Comparison of ENCODE assay signal across 8 cellular contexts in the genomic region with DNA sequence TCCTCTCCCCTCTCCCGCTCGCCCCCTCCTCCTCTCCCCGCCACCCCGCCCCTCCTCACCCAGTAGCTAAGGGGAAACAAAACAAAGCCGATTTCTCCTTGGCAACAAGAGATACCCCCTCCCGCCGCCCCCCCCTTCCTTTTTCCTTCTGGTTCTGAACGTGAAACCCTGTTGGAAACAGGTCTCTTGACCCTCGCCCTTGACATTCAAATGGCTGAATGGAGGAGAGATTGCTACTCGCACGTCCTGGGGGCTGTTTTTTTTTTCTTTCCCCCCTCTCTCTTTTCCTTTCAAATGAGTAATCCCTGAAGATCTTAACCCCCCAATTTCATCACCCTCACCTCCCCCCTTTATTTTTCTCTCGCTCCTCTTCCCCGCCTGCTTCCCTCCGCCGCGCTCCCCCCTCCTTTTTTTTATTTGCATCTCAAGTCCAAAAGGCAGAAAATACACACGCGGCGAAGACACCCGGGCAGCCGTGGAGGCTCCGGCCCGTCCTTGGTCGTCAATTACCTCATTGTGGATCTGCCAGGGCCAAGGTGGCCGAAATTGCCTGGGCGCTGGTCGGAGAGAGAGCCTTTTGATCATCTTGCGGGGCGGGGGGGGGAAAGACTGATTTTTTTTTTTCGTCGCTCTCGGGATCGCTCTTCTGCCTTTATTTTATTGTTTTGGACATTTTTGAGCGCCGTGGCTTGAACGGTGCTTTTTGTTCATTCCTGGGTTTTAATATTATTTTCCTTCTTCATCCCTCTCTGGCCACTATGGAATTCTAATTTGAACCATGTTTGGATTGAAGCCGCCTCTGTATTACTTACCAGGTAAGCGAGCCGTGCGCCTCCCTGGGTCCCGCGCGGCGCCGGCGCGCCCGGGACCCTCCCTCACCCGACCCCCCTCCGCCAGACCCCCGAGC. TPM values are rescaled to one million over a fixed set of nuclear protein-coding genes. Genes with fewer than 3 reads are reported as not detected.
DNase-seq lines count a peak whose midpoint lies in the region; ATAC-seq and TF ChIP-seq lines count a peak whose summit lies in the region.

No MANE protein-coding gene starts in this region.

- no peaks in the 10 kb centered on the region for H3K27me3 Mint-ChIP-seq in activated T-helper 2 cell treated with anti-CD3 and anti-CD28 coated beads, Interferon-gamma antibody, Interleukin-2, Interleukin-4, amounts not matched to agents 10 μg/mL and 5 μg/mL and 100 μg/mL, durations not matched to agents 14 hours and 24 hours and 36 hours (ENCODE audit: low read depth)

- peak overlapping the region; percentile 95 for H3K4me3 Mint-ChIP-seq in activated T-helper 2 cell treated with anti-CD3 and anti-CD28 coated beads, Interferon-gamma antibody, Interleukin-2, Interleukin-4, amounts not matched to agents 10 μg/mL and 5 μg/mL and 100 μg/mL, durations not matched to agents 14 hours and 24 hours and 36 hours (ENCODE audit: low read depth)

- H3K9me3 ChIP-seq in gastrocnemius medialis = no peaks in the 10 kb centered on the region

- no peaks in the 10 kb centered on the region for H3K36me3 ChIP-seq in gastrocnemius medialis

- no peaks in the 10 kb centered on the region for H3K9me3 Mint-ChIP-seq in activated T-helper 2 cell treated with anti-CD3 and anti-CD28 coated beads, Interferon-gamma antibody, Interleukin-2, Interleukin-4, amounts not matched to agents 10 μg/mL and 5 μg/mL and 100 μg/mL, durations not matched to agents 14 hours and 24 hours and 36 hours

- H3K27ac Mint-ChIP-seq in activated T-helper 2 cell treated with anti-CD3 and anti-CD28 coated beads, Interferon-gamma antibody, Interleukin-2, Interleukin-4, amounts not matched to agents 10 μg/mL and 5 μg/mL and 100 μg/mL, durations not matched to agents 14 hours and 24 hours and 36 hours = peak overlapping the region; percentile 98

- peak overlapping the region; percentile 88 to 98 (median 94) for H3K4me3 ChIP-seq in gastrocnemius medialis

- H3K36me3 Mint-ChIP-seq in activated T-helper 2 cell treated with anti-CD3 and anti-CD28 coated beads, Interferon-gamma antibody, Interleukin-2, Interleukin-4, amounts not matched to agents 10 μg/mL and 5 μg/mL and 100 μg/mL, durations not matched to agents 14 hours and 24 hours and 36 hours (ENCODE audit: low read depth) = peaks cover 3% of the 10 kb centered on the region

- DNase-seq in ACHN (peak; percentile 54), NCI-H226 (peak; percentile 47), left cardiac atrium (peak; percentile 66), gastrocnemius medialis (no peak)
- DNase-seq in activated T-helper 2 cell treated with anti-CD3 and anti-CD28 coated beads, Interferon-gamma antibody, Interleukin-2, Interleukin-4, amounts not matched to agents 10 μg/mL and 5 μg/mL and 100 μg/mL, durations not matched to agents 14 hours and 24 hours and 36 hours (ENCODE audit: low spot score) = no peak

- peak overlapping the region; percentile 95 to 96 (median 96) for H3K27ac ChIP-seq in gastrocnemius medialis

- ATAC-seq in left cardiac atrium (peak in 1 of 2 donors; percentile 1), gastrocnemius medialis (no peak), HG03342 (IDR thresholded peaks at IDR 0.05; ENCODE audit: unreplicated experiment) (no peak), GM21737 (IDR thresholded peaks at IDR 0.05; ENCODE audit: unreplicated experiment) (no peak)

- intact Hi-C loops in activated T-helper 2 cell treated with anti-CD3 and anti-CD28 coated beads, Interferon-gamma antibody, Interleukin-2, Interleukin-4, amounts not matched to agents 10 μg/mL and 5 μg/mL and 100 μg/mL, durations not matched to agents 14 hours and 24 hours and 36 hours (cut with micrococcal nuclease) = loop anchor here (1.0 to 10.0 kb wide), 7 partner anchors 8 to 1441 kb away; a partner anchor contains a TSS
- intact Hi-C loops in left cardiac atrium (cut with DNase I) = loop anchor here (5.0 to 10.0 kb wide), 2 partner anchors 49 to 56 kb away; a partner anchor contains a TSS
- intact Hi-C loops in gastrocnemius medialis (cut with DNase I; ENCODE audit: low total_unique reads) = loop anchor here (2.0 to 10.0 kb wide), 3 partner anchors 63 to 271 kb away; no protein-coding TSS in a partner anchor

- H3K4me1 ChIP-seq in gastrocnemius medialis = peaks cover 32 to 38% of the 10 kb centered on the region in 2 donors

- TF ChIP-seq POLR2A in GM10847 (IDR thresholded peaks at IDR 0.05; ENCODE audit: extremely low read depth, insufficient read length) (peak; percentile 42), gastrocnemius medialis (IDR thresholded peaks at IDR 0.05) (no peak)

- peaks cover 37% of the 10 kb centered on the region for H3K4me1 Mint-ChIP-seq in activated T-helper 2 cell treated with anti-CD3 and anti-CD28 coated beads, Interferon-gamma antibody, Interleukin-2, Interleukin-4, amounts not matched to agents 10 μg/mL and 5 μg/mL and 100 μg/mL, durations not matched to agents 14 hours and 24 hours and 36 hours (ENCODE audit: low read depth)

- TF ChIP-seq CTCF in gastrocnemius medialis (IDR thresholded peaks at IDR 0.05 in 4 of 5, conservative IDR thresholded peaks at IDR 0.05 in 1 of 5) = no peak

- H3K27me3 ChIP-seq in gastrocnemius medialis = no peaks in the 10 kb centered on the region

- in situ Hi-C loops in ACHN (cut with HindIII; ENCODE audit: low pct_ligation_motif_present, low pct_unique_long_range_greater_than_20kb, low sequenced_read_pairs) = no loop called here
- in situ Hi-C loops in gastrocnemius medialis (cut with MboI; ENCODE audit: low sequenced_read_pairs in 4 of 4) = no loop called here

RNA-seq across cellular contexts. Expression of a gene that starts 57.3 kb away (rescaled TPM):
- total RNA-seq in activated T-helper 2 cell treated with anti-CD3 and anti-CD28 coated beads, Interferon-gamma antibody, Interleukin-2, Interleukin-4, amounts not matched to agents 10 μg/mL and 5 μg/mL and 100 μg/mL, durations not matched to agents 14 hours and 24 hours and 36 hours = 37.2 and 39.4 TPM in 2 replicates
- total RNA-seq in left cardiac atrium = 10 to 100 TPM; 54.6 to 60.6 TPM
- 10 to 100 TPM; 45.1 to 89.3 (median 71.3) TPM for total RNA-seq in gastrocnemius medialis

Comparison
In these comparisons a context has a peak if more than half of its experiments do, and no peak if none do; other contexts are left out.
1. DNase-seq: peak in ACHN (single experiment), NCI-H226 (single experiment) and left cardiac atrium (single experiment); none in activated T-helper 2 cell treated with anti-CD3 and anti-CD28 coated beads, Interferon-gamma antibody, Interleukin-2, Interleukin-4, amounts not matched to agents 10 μg/mL and 5 μg/mL and 100 μg/mL, durations not matched to agents 14 hours and 24 hours and 36 hours (single experiment) and gastrocnemius medialis (0 of 2).